8 cellular contexts compared by ENCODE assay signal in genomic region chr2:68317971-68318685, GRCh38. TPM values are rescaled to one million over a fixed set of nuclear protein-coding genes. Genes with fewer than 3 reads are reported as not detected.
DNase-seq lines count a peak whose midpoint lies in the region; ATAC-seq and TF ChIP-seq lines count a peak whose summit lies in the region.

No MANE protein-coding gene starts in this region.

- no peak for TF ChIP-seq POLR2A in heart left ventricle (IDR thresholded peaks at IDR 0.05)
- TF ChIP-seq POLR2A in uterus (IDR thresholded peaks at IDR 0.05), result no peak

- intact Hi-C loops in heart left ventricle (cut with DNase I), result loop anchor here in 1 of 10 donors (2.0 kb wide), 1 partner anchor 65 kb away; the partner anchor contains the start of gene PPP3R1
- intact Hi-C loops in Right ventricle myocardium inferior (cut with DNase I), result loop anchor here (2.0 kb wide), 1 partner anchor 31 kb away; no protein-coding TSS in a partner anchor
- intact Hi-C loops in uterus (cut with DNase I; ENCODE audit: low total_unique reads), result no loop called here

- no peak for TF ChIP-seq CTCF in heart left ventricle (IDR thresholded peaks at IDR 0.05)
- no peak for TF ChIP-seq CTCF in uterus (IDR thresholded peaks at IDR 0.05)

- peak in 1 of 5 donors; percentile 20 for DNase-seq in heart left ventricle
- DNase-seq in Right ventricle myocardium inferior (ENCODE audit: missing footprints), result no peak
- DNase-seq in uterus, result no peak
- no peak for DNase-seq in NK-92 (lab: John Stamatoyannopoulos, UW; ENCODE audit: unreplicated experiment)

- H3K27me3 ChIP-seq in heart left ventricle (peaks cover 0 to 9% (median 0%) of the 10 kb centered on the region in 9 donors), duodenal mucosa (ENCODE audit: control insufficient read depth in 1 of 2, insufficient read depth in 2 of 2, low read length in 2 of 2) (peaks cover 20 to 27% of the 10 kb centered on the region in 2 donors), muscle layer of colon (ENCODE audit: control insufficient read depth in 1 of 2, insufficient read depth in 2 of 2, low read length in 2 of 2) (no peaks in the 10 kb centered on the region), uterus (no peaks in the 10 kb centered on the region)

- ATAC-seq in heart left ventricle (peak in 2 of 4 donors; percentile 5 to 14), Right ventricle myocardium inferior (no peak), HG03342 (IDR thresholded peaks at IDR 0.05; ENCODE audit: unreplicated experiment) (no peak), HG03196 (IDR thresholded peaks at IDR 0.05; ENCODE audit: unreplicated experiment) (no peak)

- H3K4me3 ChIP-seq in heart left ventricle (peak overlapping the region; percentile 70 to 92 (median 84)), duodenal mucosa (ENCODE audit: low read depth in 1 of 2, low read length in 2 of 2) (peak overlapping the region; percentile 60 to 65), muscle layer of colon (ENCODE audit: low read depth in 1 of 2, low read length in 2 of 2) (peak overlapping the region; percentile 78 to 80), uterus (peak overlapping the region; percentile 62 to 96)

- 45 to 54% (median 48%) methylated on average over 14 of the region's 14 CpGs for WGBS in heart left ventricle, 4 donors

- H3K4me1 ChIP-seq in heart left ventricle, result peaks cover 0 to 25% (median 12%) of the 10 kb centered on the region in 12 donors
- H3K4me1 ChIP-seq in duodenal mucosa (ENCODE audit: control insufficient read depth in 1 of 2, insufficient read depth in 2 of 2, low read length in 2 of 2), result peaks cover 0 to 5% of the 10 kb centered on the region in 2 donors
- no peaks in the 10 kb centered on the region for H3K4me1 ChIP-seq in muscle layer of colon (ENCODE audit: insufficient read depth, low read length)
- H3K4me1 ChIP-seq in uterus, result no peaks in the 10 kb centered on the region

- H3K9me3 ChIP-seq in heart left ventricle (peaks cover 0 to 8% (median 0%) of the 10 kb centered on the region in 12 donors), duodenal mucosa (ENCODE audit: control insufficient read depth in 1 of 2, low read length in 2 of 2) (no peaks in the 10 kb centered on the region), muscle layer of colon (ENCODE audit: low read length) (no peaks in the 10 kb centered on the region), uterus (no peaks in the 10 kb centered on the region)

- H3K27ac ChIP-seq in heart left ventricle, result peak overlapping the region; percentile 91 to 99 (median 97)
- no peak overlapping the region for H3K27ac ChIP-seq in duodenal mucosa (ENCODE audit: low read depth, low read length)
- H3K27ac ChIP-seq in muscle layer of colon (ENCODE audit: low read depth, low read length), result peak overlapping the region; percentile 87
- peak overlapping the region; percentile 91 to 95 for H3K27ac ChIP-seq in uterus

- H3K9ac ChIP-seq in duodenal mucosa (ENCODE audit: low read depth in 1 of 2, low read length in 2 of 2) (peak overlapping the region; percentile 60 to 65), muscle layer of colon (ENCODE audit: low read length) (peak overlapping the region; percentile 78)

- H3K36me3 ChIP-seq in heart left ventricle, result peaks cover 0 to 36% (median 21%) of the 10 kb centered on the region in 9 donors
- no peaks in the 10 kb centered on the region for H3K36me3 ChIP-seq in duodenal mucosa (ENCODE audit: control insufficient read depth in 1 of 2, insufficient read depth in 2 of 2, low read length in 2 of 2)
- H3K36me3 ChIP-seq in muscle layer of colon (ENCODE audit: insufficient read depth, low read length), result peaks cover 7% of the 10 kb centered on the region
- H3K36me3 ChIP-seq in uterus, result no peaks in the 10 kb centered on the region

RNA-seq across cellular contexts. Expression of gene CNRIP1, which starts 1.6 kb away (rescaled TPM):
- total RNA-seq in heart left ventricle (10 to 100 TPM in 3 of 9 donors, 1 to 10 TPM in 6; 5.8 to 17.3 (median 7.7) TPM), Right ventricle myocardium inferior (12.5 TPM), uterus (10 to 100 TPM; 30.2 to 58.1 (median 40.6) TPM)
- polyA plus RNA-seq in heart left ventricle, result 10 to 100 TPM in 1 of 2 donors, 1 to 10 TPM in 1; 6.6 to 11.0 TPM

RNA-seq across cellular contexts. Expression of gene PLEK, which starts 47.0 kb away (rescaled TPM):
- total RNA-seq in heart left ventricle (10 to 100 TPM in 2 of 9 donors, 1 to 10 TPM in 7; 1.3 to 90.0 (median 3.4) TPM), Right ventricle myocardium inferior (7.2 TPM), uterus (1 to 10 TPM in 3 of 4 donors, under 1 TPM in 1; under 0.01 to 7.5 (median 3.4) TPM)
- 1 to 10 TPM; 1.4 to 1.5 TPM for polyA plus RNA-seq in heart left ventricle
